ENCODE assay signal across 13 cellular contexts in genomic region chr3:159840900-159841299, GRCh38. TPM values are rescaled to one million over a fixed set of nuclear protein-coding genes. Genes with fewer than 3 reads are reported as not detected.
DNase-seq lines count a peak whose midpoint lies in the region; ATAC-seq and TF ChIP-seq lines count a peak whose summit lies in the region.
"Had no signal": no experiment of that assay in that cellular context is flagged by ENCODE, and none has a peak within 500 bp of the region (broad histone marks: within the 10 kb centered on the region; RNA-seq: fewer than 3 reads in every experiment).

No MANE protein-coding gene starts in this region.

- ATAC-seq in GM23338 (no peak), RWPE2 (ENCODE audit: low read depth) (peak; percentile 85)

- H3K36me3 Mint-ChIP-seq in GM23338 (ENCODE audit: low read depth) (no peaks in the 10 kb centered on the region; the same call in 2 of the 3 replicates), neural progenitor cell (peaks cover 5% of the 10 kb centered on the region)
- H3K36me3 Mint-ChIP-seq: CD4-positive, CD25-positive, alpha-beta regulatory T cell had no signal

- H3K27me3 ChIP-seq in GM23338 (ENCODE audit: insufficient read depth) (no peaks in the 10 kb centered on the region), RWPE2 (ENCODE audit: insufficient read depth, poor library complexity, severe bottlenecking) (no peaks in the 10 kb centered on the region), neural progenitor cell (no peaks in the 10 kb centered on the region), Peyer's patch (no peaks in the 10 kb centered on the region)

- H2AFZ ChIP-seq in GM23338 (no peak overlapping the region), neural progenitor cell (replicated peaks) (no peak overlapping the region)

- DNase-seq in GM23338 (ENCODE audit: low spot score) (no peak), RWPE2 (ENCODE audit: low spot score) (no peak), fibroblast of peridontal ligament (ENCODE audit: extremely low read depth) (peak; percentile 40), neural progenitor cell (ENCODE audit: low spot score) (no peak), putamen (ENCODE audit: low spot score) (no peak), NCI-H146 (lab: John Stamatoyannopoulos, UW) (no peak), epidermal melanocyte (ENCODE audit: insufficient read length, low spot score) (no peak), Peyer's patch (no peak)
- DNase-seq: CD4-positive, CD25-positive, alpha-beta regulatory T cell; left cardiac atrium; NCI-H1930 had no signal

- no peaks in the 10 kb centered on the region for H3K36me3 ChIP-seq in GM23338 (ENCODE audit: insufficient read depth)
- no peaks in the 10 kb centered on the region for H3K36me3 ChIP-seq in RWPE2 (ENCODE audit: low read depth)
- no peaks in the 10 kb centered on the region for H3K36me3 ChIP-seq in neural progenitor cell
- H3K36me3 ChIP-seq in Peyer's patch, result no peaks in the 10 kb centered on the region

- H3K27ac ChIP-seq in GM23338 (ENCODE audit: low read depth) (no peak overlapping the region), RWPE2 (ENCODE audit: poor library complexity, severe bottlenecking) (peak overlapping the region; percentile 60), neural progenitor cell (no peak overlapping the region), Peyer's patch (peak overlapping the region in 1 of 4 donors; percentile 78)

- H3K4me1 ChIP-seq in GM23338 (ENCODE audit: insufficient read depth) (peaks cover 41% of the 10 kb centered on the region), RWPE2 (ENCODE audit: insufficient read depth, poor library complexity, severe bottlenecking) (peaks cover 71% of the 10 kb centered on the region), neural progenitor cell (peaks cover 37% of the 10 kb centered on the region), Peyer's patch (peaks cover 0 to 3% (median 0%) of the 10 kb centered on the region in 4 donors)

- no peaks in the 10 kb centered on the region for H3F3A ChIP-seq in GM23338 (replicated peaks; ENCODE audit: low read depth)
- H3F3A ChIP-seq in neural progenitor cell (ENCODE audit: low read depth), result peaks cover 25% of the 10 kb centered on the region

- no peaks in the 10 kb centered on the region for H3K27me3 Mint-ChIP-seq in GM23338 (ENCODE audit: insufficient read depth, low read depth, poor library complexity)
- no peaks in the 10 kb centered on the region for H3K27me3 Mint-ChIP-seq in neural progenitor cell (ENCODE audit: insufficient read depth, low read depth)

- no peaks in the 10 kb centered on the region for H3K9me2 ChIP-seq in GM23338 (ENCODE audit: insufficient read depth)

- H4K20me1 ChIP-seq in GM23338 (replicated peaks; ENCODE audit: insufficient read depth) (no peaks in the 10 kb centered on the region), neural progenitor cell (ENCODE audit: low read depth) (no peaks in the 10 kb centered on the region)

- H3K4me2 ChIP-seq in GM23338, result peak overlapping the region; percentile 78
- H3K4me2 ChIP-seq in neural progenitor cell, result peak overlapping the region; percentile 99

- peak overlapping the region; percentile 60 for H3K9ac ChIP-seq in neural progenitor cell

- no peak overlapping the region for H3K27ac Mint-ChIP-seq in GM23338
- peak overlapping the region; percentile 41 for H3K27ac Mint-ChIP-seq in neural progenitor cell
- H3K27ac Mint-ChIP-seq: CD4-positive, CD25-positive, alpha-beta regulatory T cell; dendritic cell treated with granulocyte-macrophage colony-stimulating factor and Interleukin-4, amounts not matched to agents 40 ng/mL and 50 ng/mL, for 4 days; T-helper 1 cell treated with Interleukin-12 subunit alpha and Interleukin-12 subunit beta and Interleukin-4 antibody, amounts not matched to agents 30 μg/mL and 1 μg/mL, for 36 hours had no signal

- H3K4me1 Mint-ChIP-seq in GM23338 (peaks cover 33% of the 10 kb centered on the region), neural progenitor cell (peaks cover 52% of the 10 kb centered on the region)

- TF ChIP-seq CTCF in GM23338 (conservative IDR thresholded peaks at IDR 0.05; ENCODE audit: low read depth in 2 of 2) (no peak), RWPE2 (IDR thresholded peaks at IDR 0.05; ENCODE audit: poor library complexity, severe bottlenecking) (no peak), neural progenitor cell (IDR thresholded peaks at IDR 0.05) (no peak), Peyer's patch (IDR thresholded peaks at IDR 0.05) (no peak)

- H3K4me3 Mint-ChIP-seq in GM23338 (peak overlapping the region; percentile 81), neural progenitor cell (peak overlapping the region; percentile 92)
- H3K4me3 Mint-ChIP-seq: CD4-positive, CD25-positive, alpha-beta regulatory T cell; T-helper 1 cell treated with Interleukin-12 subunit alpha and Interleukin-12 subunit beta and Interleukin-4 antibody, amounts not matched to agents 30 μg/mL and 1 μg/mL, for 36 hours had no signal

- H3K9me3 ChIP-seq in RWPE2 (ENCODE audit: severe bottlenecking) (no peaks in the 10 kb centered on the region), neural progenitor cell (ENCODE audit: low read depth) (no peaks in the 10 kb centered on the region), Peyer's patch (no peaks in the 10 kb centered on the region)

- no peaks in the 10 kb centered on the region for H3K9me3 Mint-ChIP-seq in GM23338
- H3K9me3 Mint-ChIP-seq in neural progenitor cell, result no peaks in the 10 kb centered on the region
- H3K9me3 Mint-ChIP-seq: dendritic cell treated with granulocyte-macrophage colony-stimulating factor and Interleukin-4, amounts not matched to agents 40 ng/mL and 50 ng/mL, for 4 days; T-helper 1 cell treated with Interleukin-12 subunit alpha and Interleukin-12 subunit beta and Interleukin-4 antibody, amounts not matched to agents 30 μg/mL and 1 μg/mL, for 36 hours had no signal

- H3K79me2 ChIP-seq in GM23338 (replicated peaks; ENCODE audit: insufficient read depth) (peaks cover 49% of the 10 kb centered on the region), neural progenitor cell (ENCODE audit: low read depth) (peaks cover 62% of the 10 kb centered on the region)

- no peak for TF ChIP-seq POLR2A in Peyer's patch (IDR thresholded peaks at IDR 0.05)

- H3K4me3 ChIP-seq in GM23338, result peak overlapping the region; percentile 64
- H3K4me3 ChIP-seq in RWPE2 (ENCODE audit: severe bottlenecking), result no peak overlapping the region
- H3K4me3 ChIP-seq in neural progenitor cell, result peak overlapping the region; percentile 72
- H3K4me3 ChIP-seq in Peyer's patch, result peak overlapping the region in 1 of 4 donors; percentile 6

TF ChIP-seq in GM23338, 12 proteins besides CTCF, POLR2A, EP300 and RAD21 (continues in another document):
- TF ChIP-seq ETS1 (IDR thresholded peaks at IDR 0.05), result no peak
- TF ChIP-seq NANOG (IDR thresholded peaks at IDR 0.05; ENCODE audit: borderline replicate concordance), result no peak
- TF ChIP-seq POLR2AphosphoS5 (IDR thresholded peaks at IDR 0.05; ENCODE audit: low read depth), result no peak
- no peak for TF ChIP-seq STAT1 (IDR thresholded peaks at IDR 0.05; ENCODE audit: unreplicated experiment)
- TF ChIP-seq EZH2 (IDR thresholded peaks at IDR 0.05; ENCODE audit: low read depth, unreplicated experiment), result no peak
- no peak for TF ChIP-seq JUNB (IDR thresholded peaks at IDR 0.05; ENCODE audit: unreplicated experiment)
- no peak for TF ChIP-seq EZH2phosphoT487 (IDR thresholded peaks at IDR 0.05; ENCODE audit: unreplicated experiment)
- TF ChIP-seq REST (IDR thresholded peaks at IDR 0.05; ENCODE audit: unreplicated experiment), result no peak
- no peak for TF ChIP-seq ZNF331 (CRISPR knock-in tag; IDR thresholded peaks at IDR 0.05; ENCODE audit: low read depth)
- TF ChIP-seq CREB1 (CRISPR knock-in tag; IDR thresholded peaks at IDR 0.05; ENCODE audit: low read depth), result no peak
- TF ChIP-seq ZNF114 (CRISPR knock-in tag; IDR thresholded peaks at IDR 0.05), result no peak

RNA-seq across cellular contexts. Expression of gene SCHIP1, which starts 1.2 kb away (rescaled TPM):
- total RNA-seq in GM23338 (2014; rRNA removed; shearing (Covaris generic)), result 12.2 and 17.3 TPM in 2 replicates
- 9.5 and 17.1 TPM in 2 replicates for polyA plus RNA-seq in GM23338 (2016; fragmentation: Nextera tagmentation; extraction: Ambion mirVana)
- total RNA-seq in neural progenitor cell (ENCODE audit: low replicate concordance) (31.2 and 41.5 TPM in 2 replicates), Peyer's patch (1 to 10 TPM in 3 of 4 donors, under 1 TPM in 1; 0.76 to 6.6 (median 2.4) TPM)
- total RNA-seq: CD4-positive, CD25-positive, alpha-beta regulatory T cell had no signal
- polyA plus RNA-seq: CD4-positive, CD25-positive, alpha-beta regulatory T cell had no signal
